13 cellular contexts compared by ENCODE assay signal in the genomic region with DNA sequence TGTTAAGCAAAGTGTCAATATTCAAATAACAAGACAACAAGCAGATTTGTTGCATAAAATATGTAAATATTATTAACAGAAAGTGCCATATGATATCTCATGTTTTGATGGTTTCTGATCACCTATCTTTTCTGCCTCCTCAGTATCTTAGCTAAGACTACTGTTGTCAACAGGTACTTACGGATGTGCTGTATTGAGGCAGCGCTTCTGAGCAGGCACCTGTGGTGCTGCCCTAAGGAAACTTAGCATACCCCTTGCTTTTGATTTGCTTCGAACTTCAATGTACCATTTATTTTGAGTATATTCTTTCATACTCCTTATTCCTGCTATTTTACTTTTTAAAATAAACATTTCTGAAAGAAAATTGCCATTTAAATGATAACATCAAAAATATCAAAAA. TPM values are rescaled to one million over a fixed set of nuclear protein-coding genes. Genes with fewer than 3 reads are reported as not detected.
"Had no signal": no experiment of that assay in that cellular context is flagged by ENCODE, and none has a peak within 500 bp of the region (broad histone marks: within the 10 kb centered on the region; RNA-seq: fewer than 3 reads in every experiment).

No MANE protein-coding gene starts in this region.

- H3K9me3 ChIP-seq: prostate gland, upper lobe of right lung had no signal

- H3K4me3 ChIP-seq: prostate gland, upper lobe of right lung had no signal

- H3K36me3 ChIP-seq: prostate gland, upper lobe of right lung had no signal

- H3K4me1 ChIP-seq: prostate gland had no signal

- H3K27me3 ChIP-seq: upper lobe of right lung had no signal

- DNase-seq: activated B cell treated with CpG ODN at 0.5 μM for 24 hours; activated CD4-positive, alpha-beta T cell treated with anti-CD3 and anti-CD28 coated beads, Interleukin-2, amount 10 ng/mL, durations not matched to agents 7 days and 5 days; activated CD8-positive, alpha-beta memory T cell treated with anti-CD3 and anti-CD28 coated beads for 24 hours; activated naive CD4-positive, alpha-beta T cell treated with Interleukin-2 at 50 U/mL for 16 hours; endodermal cell; erythroblast; left colon; nucleus accumbens; stimulated activated CD4-positive, alpha-beta T cell treated with anti-CD3 and anti-CD28 coated beads, Interleukin-15, amount 100 ng/mL, for 24 hours; T-helper 17 cell; upper lobe of right lung had no signal

- ATAC-seq: left colon; natural killer cell treated with Interleukin-12 subunit alpha and Interleukin-12 subunit beta and Interleukin-15 and Interleukin-18, amount 100 ng/mL, for 72 hours; T-helper 17 cell; upper lobe of right lung had no signal

- H3K27ac ChIP-seq: prostate gland, upper lobe of right lung had no signal

RNA-seq across cellular contexts. Expression of a gene that starts 5.9 kb away (rescaled TPM):
- total RNA-seq: activated B cell treated with CpG ODN at 0.5 μM for 24 hours; activated CD4-positive, alpha-beta T cell treated with anti-CD3 and anti-CD28 coated beads, Interleukin-2, amount 10 ng/mL, durations not matched to agents 7 days and 5 days; natural killer cell treated with Interleukin-12 subunit alpha and Interleukin-12 subunit beta and Interleukin-15 and Interleukin-18, amount 100 ng/mL, for 72 hours; T-helper 17 cell had no signal
